In genomic region chr12:46261658-46262057, GRCh38 we compare ENCODE assay signal across 15 cellular contexts. TPM values are rescaled to one million over a fixed set of nuclear protein-coding genes. Genes with fewer than 3 reads are reported as not detected.
DNase-seq lines count a peak whose midpoint lies in the region; ATAC-seq and TF ChIP-seq lines count a peak whose summit lies in the region.
"Had no signal": no experiment of that assay in that cellular context is flagged by ENCODE, and none has a peak within 500 bp of the region (broad histone marks: within the 10 kb centered on the region; RNA-seq: fewer than 3 reads in every experiment).

No MANE protein-coding gene starts in this region.

- DNase-seq in left ventricle myocardium inferior (no peak), Right ventricle myocardium inferior (ENCODE audit: missing footprints) (no peak), T-helper 17 cell (no peak), memory B cell (ENCODE audit: low spot score in 2 of 2) (no peak), uterus (no peak), NCI-H128 (lab: John Stamatoyannopoulos, UW; ENCODE audit: unreplicated experiment) (no peak), DMS114 treated with DMSO at 0.1 percent for 48 hours (lab: John Stamatoyannopoulos, UW; ENCODE audit: unreplicated experiment) (no peak)
- DNase-seq: activated CD4-positive, alpha-beta T cell treated with anti-CD3 and anti-CD28 coated beads for 48 hours; activated T-cell treated with anti-CD3 and anti-CD28 coated beads, Interleukin-2, amount 50 U/mL, for 48 hours; dermis blood vessel endothelial cell; midbrain; NCI-H446 had no signal

- H3K4me3 ChIP-seq in left ventricle myocardium inferior (no peak overlapping the region), uterus (no peak overlapping the region)
- H3K4me3 ChIP-seq: ascending aorta, K562 had no signal

- TF ChIP-seq CTCF in left ventricle myocardium inferior (IDR thresholded peaks at IDR 0.05; ENCODE audit: borderline replicate concordance) (no peak), uterus (IDR thresholded peaks at IDR 0.05) (no peak)

- H3K9me3 ChIP-seq in left ventricle myocardium inferior (replicated peaks) (no peaks in the 10 kb centered on the region), T-helper 17 cell (ENCODE audit: control insufficient read depth, low read length, poor library complexity, severe bottlenecking) (no peaks in the 10 kb centered on the region), uterus (no peaks in the 10 kb centered on the region)
- H3K9me3 ChIP-seq: ascending aorta had no signal

- H3K4me3 Mint-ChIP-seq in T-helper 17 cell (peak overlapping the region; percentile 56), memory B cell (no peak overlapping the region)

- no peak for TF ChIP-seq POLR2A in uterus (IDR thresholded peaks at IDR 0.05)

- H3K27me3 ChIP-seq in left ventricle myocardium inferior (ENCODE audit: low read depth) (peaks cover 4% of the 10 kb centered on the region), uterus (no peaks in the 10 kb centered on the region)
- H3K27me3 ChIP-seq: ascending aorta had no signal

- H3K27ac ChIP-seq in left ventricle myocardium inferior (replicated peaks): peak overlapping the region; percentile 86
- H3K27ac ChIP-seq in uterus: peak overlapping the region; percentile 62 to 78

- H3K4me1 Mint-ChIP-seq in T-helper 17 cell: peaks cover 27% of the 10 kb centered on the region
- peaks cover 27% of the 10 kb centered on the region for H3K4me1 Mint-ChIP-seq in memory B cell

- H3K36me3 Mint-ChIP-seq in T-helper 17 cell (ENCODE audit: low read depth): peaks cover 2% of the 10 kb centered on the region
- peaks cover 5% of the 10 kb centered on the region for H3K36me3 Mint-ChIP-seq in memory B cell

- intact Hi-C loops in left ventricle myocardium inferior (cut with micrococcal nuclease) (loop anchor here (10.0 kb wide), 1 partner anchor 57 kb away; no protein-coding TSS in a partner anchor), Right ventricle myocardium inferior (cut with DNase I) (no loop called here), uterus (cut with DNase I; ENCODE audit: low total_unique reads) (no loop called here)

- H3K27me3 Mint-ChIP-seq in T-helper 17 cell (no peaks in the 10 kb centered on the region), memory B cell (no peaks in the 10 kb centered on the region)

- ATAC-seq in Right ventricle myocardium inferior (no peak), T-helper 17 cell (no peak), memory B cell (ENCODE audit: low read depth) (no peak), GM21367 (IDR thresholded peaks at IDR 0.05; ENCODE audit: unreplicated experiment) (no peak)
- ATAC-seq: K562 had no signal

- H3K36me3 ChIP-seq in left ventricle myocardium inferior (no peaks in the 10 kb centered on the region), uterus (no peaks in the 10 kb centered on the region)
- H3K36me3 ChIP-seq: ascending aorta had no signal

- no peak overlapping the region for H3K27ac Mint-ChIP-seq in T-helper 17 cell
- H3K27ac Mint-ChIP-seq in memory B cell: peak overlapping the region; percentile 19

- H3K4me1 ChIP-seq in left ventricle myocardium inferior (peaks cover 87% of the 10 kb centered on the region), uterus (peaks cover 0 to 10% of the 10 kb centered on the region in 2 donors)

- H3K9me3 Mint-ChIP-seq in memory B cell: no peaks in the 10 kb centered on the region

RNA-seq across cellular contexts. Expression of gene SLC38A1, which starts 7.2 kb away (rescaled TPM):
- total RNA-seq in left ventricle myocardium inferior: 134 TPM
- 140 TPM for total RNA-seq in Right ventricle myocardium inferior
- total RNA-seq in T-helper 17 cell: 100 to 1,000 TPM; 262 to 265 TPM
- total RNA-seq in uterus: 10 to 100 TPM; 27.1 to 93.6 (median 64.1) TPM
